Comparison of ENCODE assay signal across 1 cellular context in the genomic region with DNA sequence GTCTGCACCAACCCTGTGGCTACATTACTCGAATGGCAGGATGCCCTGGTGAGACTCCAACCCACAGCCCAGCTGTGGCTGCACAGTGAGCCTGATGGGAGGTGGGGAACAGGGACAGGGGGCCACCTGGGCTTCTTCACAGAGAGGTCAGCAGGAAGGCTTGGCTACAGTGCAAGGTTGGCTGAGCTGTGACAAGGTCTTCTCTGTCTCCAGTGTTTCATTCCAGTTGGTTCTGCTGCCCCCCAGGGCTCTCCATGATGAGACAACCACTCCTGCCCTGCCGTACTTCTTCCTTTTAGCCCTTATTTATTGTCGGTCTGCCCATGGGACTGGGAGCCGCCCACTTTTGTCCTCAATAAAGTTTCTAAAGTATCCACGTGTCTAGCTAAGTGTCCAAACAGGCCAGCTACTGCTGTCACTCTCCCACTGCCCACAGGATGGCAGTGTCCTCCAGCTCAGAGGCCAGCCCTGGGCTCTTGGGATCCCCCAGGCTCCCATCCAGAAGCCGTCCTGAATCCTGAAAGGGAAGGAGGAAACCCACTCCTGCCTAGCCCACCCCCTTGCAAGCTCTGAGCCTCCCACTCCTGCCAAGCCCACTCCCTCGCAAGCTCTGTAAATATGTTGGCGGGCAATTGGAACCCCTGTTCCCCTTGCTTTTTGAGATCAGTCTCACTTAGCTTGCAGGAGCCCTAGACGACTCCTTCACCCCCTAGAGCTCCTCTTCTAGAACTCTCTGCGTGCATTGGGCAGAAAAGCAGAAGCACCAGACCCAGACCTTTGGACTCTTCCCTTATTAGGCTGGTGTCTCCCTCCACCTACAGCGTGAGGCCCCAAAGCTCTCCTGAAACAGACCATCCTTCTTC.
A peak's percentile ranks its signal among the peaks of the same experiment; 100 is the strongest.
TF ChIP-seq lines count a peak whose summit lies in the region.

No MANE protein-coding gene starts in this region.

TF ChIP-seq in IMR-90, 13 proteins besides CTCF, POLR2A, EP300 and RAD21:
- TF ChIP-seq SMC3 (IDR thresholded peaks at IDR 0.05; ENCODE audit: low read depth, low read length), result peak; percentile 80
- no peak for TF ChIP-seq MAFK (IDR thresholded peaks at IDR 0.05; ENCODE audit: low read depth, low read length)
- TF ChIP-seq CHD1 (IDR thresholded peaks at IDR 0.05; ENCODE audit: low read depth, low read length), result no peak
- TF ChIP-seq MXI1 (IDR thresholded peaks at IDR 0.05; ENCODE audit: borderline replicate concordance, low read depth, low read length), result peak; percentile 75
- TF ChIP-seq RFX5 (IDR thresholded peaks at IDR 0.05; ENCODE audit: low read depth, low read length), result no peak
- TF ChIP-seq, protein P1, sequence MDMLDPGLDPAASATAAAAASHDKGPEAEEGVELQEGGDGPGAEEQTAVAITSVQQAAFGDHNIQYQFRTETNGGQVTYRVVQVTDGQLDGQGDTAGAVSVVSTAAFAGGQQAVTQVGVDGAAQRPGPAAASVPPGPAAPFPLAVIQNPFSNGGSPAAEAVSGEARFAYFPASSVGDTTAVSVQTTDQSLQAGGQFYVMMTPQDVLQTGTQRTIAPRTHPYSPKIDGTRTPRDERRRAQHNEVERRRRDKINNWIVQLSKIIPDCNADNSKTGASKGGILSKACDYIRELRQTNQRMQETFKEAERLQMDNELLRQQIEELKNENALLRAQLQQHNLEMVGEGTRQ (IDR thresholded peaks at IDR 0.05; ENCODE audit: low read depth, low read length), result peak; percentile 31; the same call in 1 of the 2 replicates
- TF ChIP-seq, protein P2, sequence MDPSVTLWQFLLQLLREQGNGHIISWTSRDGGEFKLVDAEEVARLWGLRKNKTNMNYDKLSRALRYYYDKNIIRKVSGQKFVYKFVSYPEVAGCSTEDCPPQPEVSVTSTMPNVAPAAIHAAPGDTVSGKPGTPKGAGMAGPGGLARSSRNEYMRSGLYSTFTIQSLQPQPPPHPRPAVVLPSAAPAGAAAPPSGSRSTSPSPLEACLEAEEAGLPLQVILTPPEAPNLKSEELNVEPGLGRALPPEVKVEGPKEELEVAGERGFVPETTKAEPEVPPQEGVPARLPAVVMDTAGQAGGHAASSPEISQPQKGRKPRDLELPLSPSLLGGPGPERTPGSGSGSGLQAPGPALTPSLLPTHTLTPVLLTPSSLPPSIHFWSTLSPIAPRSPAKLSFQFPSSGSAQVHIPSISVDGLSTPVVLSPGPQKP (IDR thresholded peaks at IDR 0.05; ENCODE audit: borderline replicate concordance, low read depth, low read length), result no peak
- TF ChIP-seq FOS (IDR thresholded peaks at IDR 0.05; ENCODE audit: low read depth, low read length), result no peak
- TF ChIP-seq MAZ (IDR thresholded peaks at IDR 0.05; ENCODE audit: borderline replicate concordance, low read depth, low read length), result no peak
- no peak for TF ChIP-seq CEBPB (IDR thresholded peaks at IDR 0.05; ENCODE audit: low read depth, low read length)
- TF ChIP-seq NFE2L2 (IDR thresholded peaks at IDR 0.05; ENCODE audit: low read depth, low read length), result no peak
- TF ChIP-seq RCOR1 (IDR thresholded peaks at IDR 0.05; ENCODE audit: insufficient replicate concordance, low read length), result no peak
- TF ChIP-seq BHLHE40 (IDR thresholded peaks at IDR 0.05; ENCODE audit: low read depth, low read length), result no peak
